35 cellular contexts compared by ENCODE assay signal in genomic region chr18:75045249-75045648, GRCh38.
"Had no signal": no experiment of that assay in that cellular context is flagged by ENCODE, and none has a peak within 500 bp of the region (broad histone marks: within the 10 kb centered on the region; RNA-seq: fewer than 3 reads in every experiment).

No MANE protein-coding gene starts in this region.

- H3K4me3 ChIP-seq: body of pancreas, breast epithelium, cardiac muscle cell, esophagus squamous epithelium, gastroesophageal sphincter had no signal

- ATAC-seq: activated CD4-positive, CD25-positive, alpha-beta regulatory T cell treated with anti-CD3 and anti-CD28 coated beads, Interleukin-2, amount 50 U/mL, for 24 hours; activated CD8-positive, alpha-beta T cell treated with anti-CD3 and anti-CD28 coated beads for 36 hours; activated T-cell treated with anti-CD3 and anti-CD28 coated beads, Interleukin-2, amount 50 U/mL, for 4 hours; activated T-helper 17 cell treated with anti-CD3 and anti-CD28 coated beads, Interleukin-2, amount 50 U/mL, for 72 hours; body of pancreas; effector memory CD8-positive, alpha-beta T cell; gastroesophageal sphincter; T-helper 17 cell had no signal

- H3K9me3 Mint-ChIP-seq: activated B cell treated with CpG ODN at 0.5 μM for 24 hours; activated CD8-positive, alpha-beta T cell treated with anti-CD3 and anti-CD28 coated beads for 36 hours; activated T-cell treated with anti-CD3 and anti-CD28 coated beads, Interleukin-2, amount 50 U/mL, for 4 hours; activated T-helper 17 cell treated with anti-CD3 and anti-CD28 coated beads, Interleukin-2, amount 50 U/mL, for 72 hours; central memory CD8-positive, alpha-beta T cell; effector memory CD8-positive, alpha-beta T cell; T-helper 2 cell treated with Interferon-gamma antibody and Interleukin-4, amounts not matched to agents 5 μg/mL and 100 μg/mL, for 36 hours had no signal

- H3K9me3 ChIP-seq: body of pancreas, breast epithelium, esophagus squamous epithelium, gastroesophageal sphincter had no signal

- H3K27ac Mint-ChIP-seq: activated B cell treated with CpG ODN at 0.5 μM for 24 hours; activated CD8-positive, alpha-beta T cell treated with anti-CD3 and anti-CD28 coated beads for 36 hours; activated naive CD8-positive, alpha-beta T cell; activated T-helper 17 cell treated with anti-CD3 and anti-CD28 coated beads, Interleukin-2, amount 50 U/mL, for 72 hours; effector memory CD8-positive, alpha-beta T cell; T-helper 17 cell; T-helper 2 cell treated with Interferon-gamma antibody and Interleukin-4, amounts not matched to agents 5 μg/mL and 100 μg/mL, for 36 hours had no signal

- H3K4me1 Mint-ChIP-seq: activated B cell treated with CpG ODN at 0.5 μM for 24 hours; central memory CD8-positive, alpha-beta T cell had no signal

- DNase-seq: activated B cell treated with CpG ODN at 0.5 μM for 24 hours; activated CD4-positive, alpha-beta T cell treated with anti-CD3 and anti-CD28 coated beads for 48 hours; activated CD4-positive, alpha-beta T cell treated with anti-CD3 and anti-CD28 coated beads, Interleukin-2, amount 50 U/mL, for 1 hour; activated CD4-positive, alpha-beta T cell treated with anti-CD3 and anti-CD28 coated beads, Interleukin-2, amount 50 U/mL, for 48 hours; activated CD8-positive, alpha-beta memory T cell treated with anti-CD3 and anti-CD28 coated beads for 24 hours; activated CD8-positive, alpha-beta T cell treated with anti-CD3 and anti-CD28 coated beads for 36 hours; activated effector memory CD4-positive, alpha-beta T cell treated with Interleukin-2 at 50 U/mL for 16 hours; activated gamma-delta T cell treated with Interleukin-2 at 50 U/mL for 16 hours; activated naive CD4-positive, alpha-beta T cell treated with anti-CD3 and anti-CD28 coated beads, Interleukin-2, amount 50 U/mL, for 16 hours; activated naive CD4-positive, alpha-beta T cell treated with Interleukin-2 at 50 U/mL for 16 hours; activated T-cell treated with anti-CD3 and anti-CD28 coated beads, Interleukin-2, amount 50 U/mL, for 4 hours; amniotic stem cell; body of pancreas; cortex of kidney; dermis blood vessel endothelial cell; effector CD4-positive, alpha-beta T cell; effector memory CD8-positive, alpha-beta T cell; esophagus squamous epithelium; foreskin melanocyte; T-helper 1 cell; T-helper 17 cell; T1000; WERI-Rb-1 had no signal

- H3K27ac ChIP-seq: body of pancreas, breast epithelium, cardiac muscle cell, epithelial cell of prostate, esophagus squamous epithelium, gastroesophageal sphincter, WERI-Rb-1 had no signal

- H3K36me3 ChIP-seq: breast epithelium, cardiac muscle cell, esophagus squamous epithelium, gastroesophageal sphincter, WERI-Rb-1 had no signal

- H3K27me3 Mint-ChIP-seq: activated B cell treated with CpG ODN at 0.5 μM for 24 hours; activated CD8-positive, alpha-beta T cell treated with anti-CD3 and anti-CD28 coated beads for 36 hours; activated naive CD8-positive, alpha-beta T cell; activated T-helper 17 cell treated with anti-CD3 and anti-CD28 coated beads, Interleukin-2, amount 50 U/mL, for 72 hours; central memory CD8-positive, alpha-beta T cell; effector memory CD8-positive, alpha-beta T cell; T-helper 17 cell had no signal

- H3K4me1 ChIP-seq: body of pancreas, breast epithelium had no signal

- FAIRE-seq: colon, endometrium, endothelial cell of umbilical vein had no signal

- H3K4me3 Mint-ChIP-seq: activated B cell treated with CpG ODN at 0.5 μM for 24 hours; activated CD8-positive, alpha-beta T cell treated with anti-CD3 and anti-CD28 coated beads for 36 hours; activated naive CD8-positive, alpha-beta T cell; activated T-cell treated with anti-CD3 and anti-CD28 coated beads, Interleukin-2, amount 50 U/mL, for 4 hours; activated T-helper 17 cell treated with anti-CD3 and anti-CD28 coated beads, Interleukin-2, amount 50 U/mL, for 72 hours; central memory CD8-positive, alpha-beta T cell; effector memory CD8-positive, alpha-beta T cell; T-helper 17 cell; T-helper 2 cell treated with Interferon-gamma antibody and Interleukin-4, amounts not matched to agents 5 μg/mL and 100 μg/mL, for 36 hours had no signal

- H3K27me3 ChIP-seq: body of pancreas, breast epithelium, cardiac muscle cell, esophagus squamous epithelium, gastroesophageal sphincter had no signal
